In genomic region chr6:159389695-159390094, GRCh38 we compare ENCODE assay signal across 28 cellular contexts.
"Had no signal": no experiment of that assay in that cellular context is flagged by ENCODE, and none has a peak within 500 bp of the region (broad histone marks: within the 10 kb centered on the region; RNA-seq: fewer than 3 reads in every experiment).

No MANE protein-coding gene starts in this region.

- H3K27ac Mint-ChIP-seq: naive thymus-derived CD4-positive, alpha-beta T cell; natural killer cell treated with Interleukin-12 subunit alpha and Interleukin-12 subunit beta and Interleukin-15 and Interleukin-18, amount 100 ng/mL, for 72 hours; nephron progenitor cell; progenitor cell of endocrine pancreas; stimulated activated effector memory CD8-positive, alpha-beta T cell treated with anti-CD3 and anti-CD28 coated beads, Interleukin-12 subunit alpha, Interleukin-12 subunit beta, amount 100 ng/mL, for 72 hours; stimulated activated naive B cell treated with anti-CD40 and anti-IgM and Interleukin-4, amounts not matched to agents 10 μg/mL and 1 μg/mL and 100 μg/mL, for 72 hours; stimulated activated naive CD8-positive, alpha-beta T cell treated with anti-CD3 and anti-CD28 coated beads, Interleukin-15, Interleukin-2, amounts not matched to agents 100 ng/mL and 50 ng/mL, for 24 hours had no signal

- H3K4me1 Mint-ChIP-seq: naive thymus-derived CD4-positive, alpha-beta T cell; nephron progenitor cell; neural crest cell; stimulated activated effector memory CD8-positive, alpha-beta T cell treated with anti-CD3 and anti-CD28 coated beads, Interleukin-12 subunit alpha, Interleukin-12 subunit beta, amount 100 ng/mL, for 72 hours; stimulated activated naive B cell treated with anti-CD40 and anti-IgM and Interleukin-4, amounts not matched to agents 10 μg/mL and 1 μg/mL and 100 μg/mL, for 72 hours had no signal

- H3K4me3 ChIP-seq: ovary, psoas muscle, sigmoid colon, stomach, thoracic aorta, thyroid gland, tibial nerve, upper lobe of left lung, vagina had no signal

- H3K4me3 Mint-ChIP-seq: naive thymus-derived CD4-positive, alpha-beta T cell; natural killer cell treated with Interleukin-12 subunit alpha and Interleukin-12 subunit beta and Interleukin-15 and Interleukin-18, amount 100 ng/mL, for 72 hours; nephron progenitor cell; neural crest cell; stimulated activated effector memory CD8-positive, alpha-beta T cell treated with anti-CD3 and anti-CD28 coated beads, Interleukin-12 subunit alpha, Interleukin-12 subunit beta, amount 100 ng/mL, for 72 hours; stimulated activated naive B cell treated with anti-CD40 and anti-IgM and Interleukin-4, amounts not matched to agents 10 μg/mL and 1 μg/mL and 100 μg/mL, for 72 hours; stimulated activated naive CD8-positive, alpha-beta T cell treated with anti-CD3 and anti-CD28 coated beads, Interleukin-15, Interleukin-2, amounts not matched to agents 100 ng/mL and 50 ng/mL, for 24 hours had no signal

- H3K27ac ChIP-seq: neutrophil, ovary, parathyroid adenoma, psoas muscle, stomach, upper lobe of left lung, vagina had no signal

- H3K9me3 Mint-ChIP-seq: natural killer cell treated with Interleukin-12 subunit alpha and Interleukin-12 subunit beta and Interleukin-15 and Interleukin-18, amount 100 ng/mL, for 72 hours; stimulated activated effector memory CD8-positive, alpha-beta T cell treated with anti-CD3 and anti-CD28 coated beads, Interleukin-12 subunit alpha, Interleukin-12 subunit beta, amount 100 ng/mL, for 72 hours had no signal

- DNase-seq: naive thymus-derived CD4-positive, alpha-beta T cell; nephron progenitor cell; nucleus accumbens; posterior cingulate gyrus; sigmoid colon; small intestine; stimulated activated CD4-positive, alpha-beta T cell treated with anti-CD3 and anti-CD28 coated beads, Interleukin-15, amount 100 ng/mL, for 24 hours; stimulated activated CD4-positive, alpha-beta T cell treated with anti-CD3 and anti-CD28 coated beads, Interleukin-2, amount 100 ng/mL, for 24 hours; stimulated activated CD4-positive, alpha-beta T cell treated with anti-CD3 and anti-CD28 coated beads, Interleukin-2, amount 100 ng/mL, for 48 hours; stimulated activated CD4-positive, alpha-beta T cell treated with anti-CD3 and anti-CD28 coated beads, Interleukin-4, amount 100 ng/mL, for 24 hours; stimulated activated naive B cell treated with anti-CD40 and anti-IgM and Interleukin-4, amounts not matched to agents 10 μg/mL and 1 μg/mL and 100 μg/mL, for 72 hours; stimulated activated naive CD4-positive, alpha-beta T cell treated with Interleukin-2 at 50 U/mL for 16 hours; stomach; trophoblast cell; upper lobe of left lung had no signal

- ATAC-seq: naive thymus-derived CD4-positive, alpha-beta T cell; natural killer cell treated with Interleukin-12 subunit alpha and Interleukin-12 subunit beta and Interleukin-15 and Interleukin-18, amount 100 ng/mL, for 72 hours; psoas muscle; stimulated activated effector memory CD8-positive, alpha-beta T cell treated with anti-CD3 and anti-CD28 coated beads, Interleukin-12 subunit alpha, Interleukin-12 subunit beta, amount 100 ng/mL, for 72 hours; stimulated activated naive B cell treated with anti-CD40 and anti-IgM and Interleukin-4, amounts not matched to agents 10 μg/mL and 1 μg/mL and 100 μg/mL, for 72 hours had no signal

- H3K4me1 ChIP-seq: parathyroid adenoma, psoas muscle, upper lobe of left lung had no signal

- H3K36me3 ChIP-seq: neutrophil, ovary, sigmoid colon, stomach, thoracic aorta, thyroid gland, tibial nerve, upper lobe of left lung, vagina had no signal

- H2AFZ ChIP-seq: parathyroid adenoma had no signal

- H3K27me3 ChIP-seq: neutrophil, ovary, sigmoid colon, stomach, thyroid gland, tibial nerve, upper lobe of left lung, vagina had no signal

- H3K36me3 Mint-ChIP-seq: natural killer cell treated with Interleukin-12 subunit alpha and Interleukin-12 subunit beta and Interleukin-15 and Interleukin-18, amount 100 ng/mL, for 72 hours; stimulated activated effector memory CD8-positive, alpha-beta T cell treated with anti-CD3 and anti-CD28 coated beads, Interleukin-12 subunit alpha, Interleukin-12 subunit beta, amount 100 ng/mL, for 72 hours had no signal

- H3K79me2 ChIP-seq: parathyroid adenoma had no signal

- H3K9me3 ChIP-seq: neutrophil, ovary, psoas muscle, sigmoid colon, thoracic aorta, thyroid gland, tibial nerve, upper lobe of left lung, vagina had no signal
